In the genomic region with DNA sequence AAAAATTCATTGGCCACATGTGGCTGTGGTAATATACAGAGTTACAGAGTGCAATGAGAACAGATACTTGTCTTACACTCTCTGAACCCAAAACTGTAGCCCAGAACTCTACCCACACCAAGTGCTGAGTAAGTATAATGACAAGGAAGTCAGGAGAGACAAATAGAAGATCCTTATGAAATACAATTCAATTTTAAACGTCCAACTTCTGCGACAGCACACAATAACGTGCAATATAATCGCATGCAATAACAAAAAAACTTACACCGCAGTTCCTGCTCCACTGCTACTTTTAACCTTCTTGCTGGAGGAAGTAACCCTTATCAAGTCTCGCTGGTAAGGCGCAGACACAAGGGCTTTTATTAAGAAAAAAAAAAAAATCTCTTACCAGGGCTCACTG, we compare ENCODE assay signal across 8 cellular contexts. TPM values are rescaled to one million over a fixed set of nuclear protein-coding genes. Genes with fewer than 3 reads are reported as not detected.
A peak's percentile ranks its signal among the peaks of the same experiment; 100 is the strongest.
DNase-seq lines count a peak whose midpoint lies in the region; FAIRE-seq and TF ChIP-seq lines count a peak whose summit lies in the region.

No MANE protein-coding gene starts in this region.

- H3K9ac ChIP-seq in H1 (replicated peaks in 1 of 4; ENCODE audit: extremely low read depth in 1 of 4, low read depth in 3 of 4, low read length in 3 of 4) (peak overlapping the region in 1 of 4 experiments; percentile 75; a peak in 1 of 7 replicates), neuronal stem cell (ENCODE audit: low read depth, low read length, poor library complexity) (no peak overlapping the region)

- no peaks in the 10 kb centered on the region for H3K9me2 ChIP-seq in OCI-LY7 (ENCODE audit: insufficient read depth, low read length)

- WGBS in H1 (ENCODE audit: extremely low coverage in 1 of 2, insufficient coverage in 1 of 2, insufficient read length in 1 of 2, insufficient replicate concordance in 2 of 2, low coverage in 1 of 2, low lambda C conversion rate in 2 of 2, missing lambda C conversion rate in 1 of 2), 2 experiments = 78 to 100% methylated on average over 1 to 7 of the region's 7 CpGs
- WGBS in ovary, 3 donors = 8 to 23% (median 9%) methylated on average over 7 of the region's 7 CpGs
- WGBS in neuronal stem cell (ENCODE audit: extremely low coverage in 2 of 2, insufficient read length in 2 of 2, insufficient replicate concordance in 1 of 2), 2 donors = no CpG with 5 or more reads among the region's 7 CpGs

- H2AK5ac ChIP-seq in H1 (ENCODE audit: low read depth, low read length) (no peak overlapping the region), neuronal stem cell (ENCODE audit: low read depth, low read length) (no peak overlapping the region)

- H3K9me3 ChIP-seq in OCI-LY7 (ENCODE audit: low read length) (no peaks in the 10 kb centered on the region), H1 (ENCODE audit: insufficient read depth in 2 of 2, low read depth in 1 of 2, low read length in 1 of 2) (no peaks in the 10 kb centered on the region), ovary (no peaks in the 10 kb centered on the region), neuronal stem cell (replicated peaks in 1 of 2; ENCODE audit: control insufficient read depth in 2 of 2, insufficient read depth in 1 of 2, low read depth in 1 of 2, low read length in 2 of 2) (no peaks in the 10 kb centered on the region)

- peaks cover 35% of the 10 kb centered on the region for H3K36me3 ChIP-seq in OCI-LY7 (ENCODE audit: insufficient read depth, low read length)
- peaks cover 0 to 18% (median 3%) of the 10 kb centered on the region in 4 experiments; a peak in 4 of 8 replicates for H3K36me3 ChIP-seq in H1 (ENCODE audit: control insufficient read depth in 2 of 4, insufficient read depth in 4 of 4, low read length in 3 of 4)
- H3K36me3 ChIP-seq in ovary = no peaks in the 10 kb centered on the region
- H3K36me3 ChIP-seq in neuronal stem cell (replicated peaks in 1 of 2; ENCODE audit: control insufficient read depth in 2 of 2, insufficient read depth in 2 of 2, low read length in 2 of 2) = peaks cover 6 to 38% of the 10 kb centered on the region in 2 donors

- no peak overlapping the region for H4K91ac ChIP-seq in H1 (replicated peaks; ENCODE audit: insufficient read length, low read length)
- no peak overlapping the region for H4K91ac ChIP-seq in neuronal stem cell (ENCODE audit: low read depth, low read length, poor library complexity)

- H3K4me2 ChIP-seq in OCI-LY7 (ENCODE audit: low read length) (peak overlapping the region; percentile 66), H1 (ENCODE audit: insufficient read depth in 1 of 2, low read depth in 2 of 2, low read length in 2 of 2) (peak overlapping the region; percentile 82 to 89), neuronal stem cell (ENCODE audit: insufficient read depth, low read length, poor library complexity, severe bottlenecking) (no peak overlapping the region)

- no peak overlapping the region for H3K23ac ChIP-seq in H1 (ENCODE audit: insufficient read length)
- H3K23ac ChIP-seq in neuronal stem cell (ENCODE audit: low read depth, low read length, poor library complexity) = no peak overlapping the region

- BruUV-seq in OCI-LY7 (replicated peaks; lab: Mats Ljungman, UMichigan) = no TSS peak

- no peak for TF ChIP-seq RAD21 in H1 (IDR thresholded peaks at IDR 0.05 in 1 of 2, conservative IDR thresholded peaks at IDR 0.05 in 1 of 2; ENCODE audit: low read depth in 2 of 2, low read length in 2 of 2)

- TF ChIP-seq CTCF in OCI-LY7 (conservative IDR thresholded peaks at IDR 0.05; ENCODE audit: low read length) (no peak), H1 (IDR thresholded peaks at IDR 0.05; ENCODE audit: control extremely low read depth in 1 of 3, insufficient read depth in 1 of 3, low read depth in 1 of 3, low read length in 3 of 3) (no peak), ovary (IDR thresholded peaks at IDR 0.05) (no peak)

- H2BK12ac ChIP-seq in H1 (ENCODE audit: low read depth, low read length) (no peak overlapping the region), neuronal stem cell (ENCODE audit: low read length) (no peak overlapping the region)

- H2AFZ ChIP-seq in OCI-LY7 (ENCODE audit: low read length) = no peak overlapping the region
- H2AFZ ChIP-seq in H1 (ENCODE audit: low read length) = no peak overlapping the region
- H2AFZ ChIP-seq in neuronal stem cell (ENCODE audit: low read length) = no peak overlapping the region

- H2BK120ac ChIP-seq in H1 (replicated peaks; ENCODE audit: low read depth, low read length) (no peak overlapping the region), neuronal stem cell (ENCODE audit: low read depth, low read length) (no peak overlapping the region)

- TF ChIP-seq EP300 in H1 (IDR thresholded peaks at IDR 0.05; ENCODE audit: borderline replicate concordance in 1 of 2, low read depth in 2 of 2, low read length in 2 of 2) (no peak), ovary (IDR thresholded peaks at IDR 0.05) (no peak)

- no peaks in the 10 kb centered on the region for H3K27me3 ChIP-seq in H1 (replicated peaks in 1 of 4; ENCODE audit: control insufficient read depth in 3 of 4, extremely low read depth in 1 of 4, insufficient read depth in 3 of 4, low read length in 3 of 4)
- H3K27me3 ChIP-seq in ovary = no peaks in the 10 kb centered on the region
- H3K27me3 ChIP-seq in neuronal stem cell (ENCODE audit: control insufficient read depth in 3 of 3, insufficient read depth in 3 of 3, low read depth in 1 of 3, low read length in 3 of 3) = no peaks in the 10 kb centered on the region

- peak overlapping the region; percentile 97 for H3K4me3 ChIP-seq in OCI-LY7 (ENCODE audit: low read depth, low read length, poor library complexity, severe bottlenecking)
- H3K4me3 ChIP-seq in H1 (ENCODE audit: extremely low read depth in 1 of 4, insufficient read depth in 2 of 4, low read depth in 3 of 4, low read length in 4 of 4) = peak overlapping the region; percentile 72 to 99 (median 93)
- peak overlapping the region; percentile 95 for H3K4me3 ChIP-seq in ovary
- H3K4me3 ChIP-seq in neuronal stem cell (ENCODE audit: low read length in 2 of 2) = peak overlapping the region in 1 of 2 donors; percentile 73

- H2BK15ac ChIP-seq in H1 (ENCODE audit: low read length) (no peak overlapping the region), neuronal stem cell (ENCODE audit: low read length) (no peak overlapping the region)

- H3K14ac ChIP-seq in H1 (ENCODE audit: insufficient read length) = no peak overlapping the region
- no peak overlapping the region for H3K14ac ChIP-seq in neuronal stem cell (ENCODE audit: low read length)

- no peak overlapping the region for H2BK20ac ChIP-seq in H1 (ENCODE audit: low read length)

- H4K20me1 ChIP-seq in OCI-LY7 (ENCODE audit: insufficient read depth, low read length) = peaks cover 6% of the 10 kb centered on the region
- peaks cover 9 to 25% of the 10 kb centered on the region in 2 experiments for H4K20me1 ChIP-seq in H1 (replicated peaks in 1 of 2; ENCODE audit: control insufficient read depth in 1 of 2, insufficient read depth in 2 of 2, low read length in 2 of 2)

- intact Hi-C loops in OCI-LY7 (cut with micrococcal nuclease; ENCODE audit: unreplicated experiment) = loop anchor here (10.0 kb wide), 1 partner anchor 613 kb away; the partner anchor contains the start of gene RNASET2
- intact Hi-C loops in ovary (cut with DNase I) = loop anchor here in 1 of 4 donors (5.0 kb wide), 1 partner anchor 41 kb away; the partner anchor contains the start of gene MPC1

- H3K4me1 ChIP-seq in OCI-LY7 (ENCODE audit: insufficient read depth, low read length, poor library complexity, severe bottlenecking) (peaks cover 25% of the 10 kb centered on the region), H1 (replicated peaks in 1 of 4; ENCODE audit: control insufficient read depth in 3 of 4, insufficient read depth in 4 of 4, low read length in 3 of 4) (peaks cover 0 to 2% (median 0%) of the 10 kb centered on the region in 4 experiments; a peak in 2 of 7 replicates), ovary (ENCODE audit: insufficient read depth) (peaks cover 5% of the 10 kb centered on the region), neuronal stem cell (ENCODE audit: control insufficient read depth in 2 of 2, insufficient read depth in 1 of 2, low read depth in 1 of 2, low read length in 2 of 2) (peaks cover 3 to 9% of the 10 kb centered on the region in 2 donors)

- H4K8ac ChIP-seq in H1 (ENCODE audit: extremely low read depth, insufficient read depth, low read length) (no peak overlapping the region), neuronal stem cell (ENCODE audit: low read depth, low read length) (no peak overlapping the region)

- H4K5ac ChIP-seq in H1 (ENCODE audit: insufficient read length, low read depth, low read length) = no peak overlapping the region

- H3K79me2 ChIP-seq in OCI-LY7 (ENCODE audit: insufficient read depth, low read depth, low read length) = peaks cover 61% of the 10 kb centered on the region
- H3K79me2 ChIP-seq in H1 (ENCODE audit: control insufficient read depth in 1 of 2, insufficient read depth in 2 of 2, low read length in 2 of 2) = peaks cover 33 to 59% of the 10 kb centered on the region in 2 experiments

- H3K56ac ChIP-seq in H1 (replicated peaks; ENCODE audit: insufficient read length, low read depth, low read length) = no peak overlapping the region

- H3K23me2 ChIP-seq in H1 (ENCODE audit: low read depth, low read length) = peaks cover 5% of the 10 kb centered on the region

- POLR2A ChIA-PET in OCI-LY7 (lab: Charles Lee) = interaction anchor here (0.7 kb wide), 3 partner anchors 123 to 1392 kb away, joined by 3 to 4 read pairs (median 3); no protein-coding TSS in a partner anchor
- POLR2A ChIA-PET in H1 (lab: Charles Lee; ENCODE audit: partially characterized antibody) = interaction anchor here (0.6 to 2.0 kb wide), 6 partner anchors 8 to 36 kb away, joined by 3 to 6 read pairs (median 4); no protein-coding TSS in a partner anchor

- CTCF ChIA-PET in OCI-LY7 (lab: Charles Lee; ENCODE audit: unreplicated experiment) (no interaction called here), H1 (lab: Charles Lee; ENCODE audit: partially characterized antibody) (no interaction called here)

- TF ChIP-seq POLR2A in H1 (IDR thresholded peaks at IDR 0.05; ENCODE audit: control extremely low read depth in 1 of 2, low read depth in 2 of 2, low read length in 2 of 2) (no peak), ovary (IDR thresholded peaks at IDR 0.05) (no peak)

- H2BK5ac ChIP-seq in H1 (ENCODE audit: low read depth, low read length) (no peak overlapping the region), neuronal stem cell (ENCODE audit: low read length) (no peak overlapping the region)

- no peak for FAIRE-seq in H1 (lab: Jason Lieb, UNC)

- peak overlapping the region; percentile 65 for H3K27ac ChIP-seq in OCI-LY7 (ENCODE audit: low read depth, low read length, poor library complexity, severe bottlenecking)
- no peak overlapping the region for H3K27ac ChIP-seq in H1 (ENCODE audit: low read depth, low read length)
- no peak overlapping the region for H3K27ac ChIP-seq in ovary
- H3K27ac ChIP-seq in neuronal stem cell (replicated peaks; ENCODE audit: low read length) = no peak overlapping the region

- no peak overlapping the region for H3K4ac ChIP-seq in H1 (replicated peaks; ENCODE audit: insufficient read length, low read depth, low read length)
- no peak overlapping the region for H3K4ac ChIP-seq in neuronal stem cell (ENCODE audit: low read length)

- H3K79me1 ChIP-seq in H1 (ENCODE audit: low read depth, low read length) = peaks cover 32% of the 10 kb centered on the region
- peaks cover 5% of the 10 kb centered on the region for H3K79me1 ChIP-seq in neuronal stem cell (ENCODE audit: low read depth, low read length)

- H3K18ac ChIP-seq in H1 (ENCODE audit: extremely low read depth, low read length) (no peak overlapping the region), neuronal stem cell (ENCODE audit: low read length) (no peak overlapping the region)

- DNase-seq in GF-D8 (lab: John Stamatoyannopoulos, UW) = peak; percentile 46
- DNase-seq in OCI-LY7 (ENCODE audit: low spot score) = peak; percentile 51
- DNase-seq in H1 (ENCODE audit: low read depth in 1 of 2, low spot score in 2 of 2) = no peak
- no peak for DNase-seq in ovary
- no peak for DNase-seq in retina
- DNase-seq in neuronal stem cell (ENCODE audit: low spot score) = no peak
- DNase-seq in COLO829 (ENCODE audit: low spot score) = no peak
- no peak for DNase-seq in SHP77 treated with DMSO at 0.1 percent for 48 hours (lab: John Stamatoyannopoulos, UW)

RNA-seq across cellular contexts. Expression of gene SFT2D1, which starts 0.9 kb away (rescaled TPM):
- total RNA-seq in OCI-LY7 (2014; rRNA removed; shearing (Covaris generic)) = 40.2 and 43.4 TPM in 2 replicates
- total RNA-seq in OCI-LY7 (2022) = 63.9 and 67.9 TPM in 2 replicates
- 50.6 and 52.3 TPM in 2 replicates for total RNA-seq in H1 (2021; fragmentation: NEBNext Ultra II Directional; extraction: Animal tissue kit (Norgen Biotek cat#: 25700))
- 67.8 and 76.1 TPM in 2 replicates for polyA plus RNA-seq in H1 (2011; rRNA removed)
- 63.0 TPM for polyA plus RNA-seq in H1 (2011; cell fraction: cytosol; rRNA removed)
- 23.3 TPM for polyA plus RNA-seq in H1 (2011; cell fraction: nucleus; rRNA removed)
- polyA plus RNA-seq in H1 (2012, experiment 1 of 2) = 41.5 to 56.7 TPM (median 45.1 TPM) in 4 replicates
- 31.3 TPM for polyA plus RNA-seq in H1 (2012, experiment 2 of 2)
- polyA plus RNA-seq in H1 (2013, experiment 1 of 2) = 81.1 TPM
- polyA plus RNA-seq in H1 (2013, experiment 2 of 2) = 100 TPM
- polyA minus RNA-seq in H1 (2011; rRNA and poly(A)+ RNA removed) = 27.1 and 29.1 TPM in 2 replicates
- 12.5 TPM for polyA minus RNA-seq in H1 (2011; cell fraction: cytosol; rRNA and poly(A)+ RNA removed)
- polyA minus RNA-seq in H1 (2011; cell fraction: nucleus; rRNA and poly(A)+ RNA removed) = 30.6 TPM
- total RNA-seq in ovary = 10 to 100 TPM; 25.9 to 50.3 (median 34.1) TPM
- polyA plus RNA-seq in ovary = 10 to 100 TPM; 43.3 to 46.1 TPM
- 48.2 TPM for polyA plus RNA-seq in neuronal stem cell (2013, experiment 1 of 2)
- 48.4 TPM for polyA plus RNA-seq in neuronal stem cell (2013, experiment 2 of 2)

RNA-seq across cellular contexts. Expression of gene PRR18, which starts 33.3 kb away (rescaled TPM):
- total RNA-seq in OCI-LY7 (2014; rRNA removed; shearing (Covaris generic)) = 0.26 and 0.38 TPM in 2 replicates
- total RNA-seq in OCI-LY7 (2022) = 0.13 TPM in 1 of 2 replicates, not detected in the other
- 0.19 and 0.23 TPM in 2 replicates for total RNA-seq in H1 (2021; fragmentation: NEBNext Ultra II Directional; extraction: Animal tissue kit (Norgen Biotek cat#: 25700))
- polyA plus RNA-seq in H1 (2011; rRNA removed) = 0.08 and 0.16 TPM in 2 replicates
- 0.13 TPM for polyA plus RNA-seq in H1 (2011; cell fraction: cytosol; rRNA removed)
- polyA plus RNA-seq in H1 (2011; cell fraction: nucleus; rRNA removed) = 0.17 TPM
- 0.11 to 0.25 TPM (median 0.18 TPM) in 3 of 4 replicates, not detected in the other for polyA plus RNA-seq in H1 (2012, experiment 1 of 2)
- polyA plus RNA-seq in H1 (2012, experiment 2 of 2) = 0.12 TPM
- 0.18 TPM for polyA plus RNA-seq in H1 (2013, experiment 1 of 2)
- 0.26 TPM for polyA plus RNA-seq in H1 (2013, experiment 2 of 2)
- 0.09 and 0.10 TPM in 2 replicates for polyA minus RNA-seq in H1 (2011; rRNA and poly(A)+ RNA removed)
- polyA minus RNA-seq in H1 (2011; cell fraction: cytosol; rRNA and poly(A)+ RNA removed) = 2.0 TPM
- 0.80 TPM for polyA minus RNA-seq in H1 (2011; cell fraction: nucleus; rRNA and poly(A)+ RNA removed)
- total RNA-seq in ovary = 1 to 10 TPM in 1 of 7 donors, under 1 TPM in 2, not detected in 4; 0.17 to 5.1 (median 0.33) TPM
- polyA plus RNA-seq in ovary = under 1 TPM in 1 of 2 donors, not detected in 1; 0.05 TPM
- polyA plus RNA-seq in neuronal stem cell (2013, experiment 1 of 2) = 0.17 TPM
- polyA plus RNA-seq in neuronal stem cell (2013, experiment 2 of 2) = 0.19 TPM

RNA-seq across cellular contexts. Expression of gene MPC1, which starts 41.3 kb away (rescaled TPM):
- total RNA-seq in OCI-LY7 (2014; rRNA removed; shearing (Covaris generic)) = 36.1 and 38.9 TPM in 2 replicates
- total RNA-seq in OCI-LY7 (2022) (37.5 and 38.1 TPM in 2 replicates), ovary (10 to 100 TPM; 34.1 to 46.7 (median 37.6) TPM)
- 12.6 and 15.5 TPM in 2 replicates for total RNA-seq in H1 (2021; fragmentation: NEBNext Ultra II Directional; extraction: Animal tissue kit (Norgen Biotek cat#: 25700))
- polyA plus RNA-seq in H1 (2011; rRNA removed) (7.6 and 10.2 TPM in 2 replicates), ovary (10 to 100 TPM; 61.2 to 82.6 TPM)
- 10.5 TPM for polyA plus RNA-seq in H1 (2011; cell fraction: cytosol; rRNA removed)
- polyA plus RNA-seq in H1 (2011; cell fraction: nucleus; rRNA removed) = 4.1 TPM
- 9.4 to 12.2 TPM (median 10.9 TPM) in 4 replicates for polyA plus RNA-seq in H1 (2012, experiment 1 of 2)
- polyA plus RNA-seq in H1 (2012, experiment 2 of 2) = 7.9 TPM
- polyA plus RNA-seq in H1 (2013, experiment 1 of 2) = 20.5 TPM
- polyA plus RNA-seq in H1 (2013, experiment 2 of 2) = 21.8 TPM
- 3.9 and 4.2 TPM in 2 replicates for polyA minus RNA-seq in H1 (2011; rRNA and poly(A)+ RNA removed)
- polyA minus RNA-seq in H1 (2011; cell fraction: cytosol; rRNA and poly(A)+ RNA removed) = 4.4 TPM
- polyA minus RNA-seq in H1 (2011; cell fraction: nucleus; rRNA and poly(A)+ RNA removed) = 3.7 TPM
- 20.2 TPM for polyA plus RNA-seq in neuronal stem cell (2013, experiment 1 of 2)
- polyA plus RNA-seq in neuronal stem cell (2013, experiment 2 of 2) = 21.1 TPM

Comparison
In these comparisons a context has a peak if more than half of its experiments do, and no peak if none do; other contexts are left out.
1. DNase-seq: peak in GF-D8 (single experiment) and OCI-LY7 (single experiment); none in H1 (0 of 2), ovary (0 of 5), retina (single experiment), neuronal stem cell (single experiment), COLO829 (single experiment) and SHP77 treated with DMSO at 0.1 percent for 48 hours (single experiment).